Comparison of ENCODE assay signal across 11 cellular contexts in the genomic region with DNA sequence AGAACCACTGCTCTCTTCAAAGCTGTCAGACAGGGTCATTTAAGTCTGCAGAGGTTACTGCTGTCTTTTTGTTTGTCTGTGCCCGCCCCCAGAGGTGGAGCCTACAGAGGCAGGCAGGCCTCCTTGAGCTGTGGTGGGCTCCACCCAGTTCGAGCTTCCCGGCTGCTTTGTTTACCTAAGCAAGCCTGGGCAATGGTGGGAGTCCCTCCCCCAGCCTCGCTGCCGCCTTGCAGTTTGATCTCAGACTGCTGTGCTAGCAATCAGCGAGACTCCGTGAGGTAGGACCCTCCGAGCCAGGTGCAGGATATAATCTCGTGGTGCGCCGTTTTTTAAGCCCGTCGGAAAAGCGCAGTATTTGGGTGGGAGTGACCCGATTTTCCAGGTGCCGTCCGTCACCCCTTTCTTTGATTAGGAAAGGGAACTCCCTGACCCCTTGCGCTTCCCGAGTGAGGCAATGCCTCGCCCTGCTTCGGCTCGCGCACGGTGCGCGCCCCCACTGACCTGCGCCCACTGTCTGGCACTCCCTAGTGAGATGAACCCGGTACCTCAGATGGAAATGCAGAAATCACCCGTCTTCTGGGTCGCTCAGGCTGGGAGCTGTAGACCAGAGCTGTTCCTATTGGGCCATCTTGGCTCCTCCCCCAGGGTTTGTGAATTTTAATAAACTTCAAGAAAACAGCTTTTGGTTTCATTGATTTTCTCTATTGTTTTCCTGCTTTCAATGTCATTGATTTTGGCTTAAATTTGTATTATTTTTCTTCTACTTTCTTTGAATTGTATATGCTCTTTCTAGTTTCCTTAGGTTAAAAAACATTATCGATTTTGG. TPM values are rescaled to one million over a fixed set of nuclear protein-coding genes. Genes with fewer than 3 reads are reported as not detected.
"Had no signal": no experiment of that assay in that cellular context is flagged by ENCODE, and none has a peak within 500 bp of the region (broad histone marks: within the 10 kb centered on the region; RNA-seq: fewer than 3 reads in every experiment).

No MANE protein-coding gene starts in this region.

RNA-seq across cellular contexts. Expression of a gene that starts 53.4 kb away (rescaled TPM):
- total RNA-seq: epithelial cell of proximal tubule, gastroesophageal sphincter, left colon, left ventricle myocardium superior, lung, right atrium auricular region, sigmoid colon, stomach, thoracic aorta, transverse colon, urinary bladder had no signal
- polyA plus RNA-seq: lung, sigmoid colon, stomach, urinary bladder had no signal
